In genomic region chr20:62978559-62978938, GRCh38 we compare ENCODE assay signal across 16 cellular contexts. TPM values are rescaled to one million over a fixed set of nuclear protein-coding genes. Genes with fewer than 3 reads are reported as not detected.
DNase-seq lines count a peak whose midpoint lies in the region; ATAC-seq and TF ChIP-seq lines count a peak whose summit lies in the region.
"Had no signal": no experiment of that assay in that cellular context is flagged by ENCODE, and none has a peak within 500 bp of the region (broad histone marks: within the 10 kb centered on the region; RNA-seq: fewer than 3 reads in every experiment).

No MANE protein-coding gene starts in this region.

- no peaks in the 10 kb centered on the region for H3K79me2 ChIP-seq in Loucy (ENCODE audit: insufficient read depth, low read length)
- H3K79me2 ChIP-seq: hepatocyte had no signal

- peak overlapping the region; percentile 72 for H3K9ac ChIP-seq in Loucy (ENCODE audit: low read depth, low read length, poor library complexity, severe bottlenecking)

- no peak for TF ChIP-seq POLR2A in heart left ventricle (IDR thresholded peaks at IDR 0.05)

- no peaks in the 10 kb centered on the region for H3K9me2 ChIP-seq in Loucy (replicated peaks; ENCODE audit: low read depth, low read length)

- peak overlapping the region; percentile 89 for H3K4me2 ChIP-seq in Loucy (ENCODE audit: low read depth, low read length, poor library complexity, severe bottlenecking)
- H3K4me2 ChIP-seq: hepatocyte had no signal

- DNase-seq in left ventricle myocardium superior (no peak), heart left ventricle (no peak), activated B cell treated with CpG ODN at 0.5 μM for 24 hours (no peak), anterior cingulate cortex (lab: John Stamatoyannopoulos, UW) (no peak), osteocyte (ENCODE audit: extremely low spot score, unreplicated experiment) (no peak), medulla oblongata (ENCODE audit: extremely low spot score) (no peak)
- DNase-seq: activated T-cell treated with anti-CD3 and anti-CD28 coated beads, Interleukin-2, amount 50 U/mL, for 1 hour; caudate nucleus; kidney; NCI-H1048; NCI-H748 treated with DMSO at 0.1 percent for 48 hours had no signal

- H3K4me1 Mint-ChIP-seq in activated B cell treated with CpG ODN at 0.5 μM for 24 hours: peaks cover 51% of the 10 kb centered on the region
- H3K4me1 Mint-ChIP-seq in stimulated activated memory B cell treated with anti-CD40 and anti-IgM and Interleukin-4, amounts not matched to agents 10 μg/mL and 1 μg/mL and 100 μg/mL, for 72 hours: peaks cover 48% of the 10 kb centered on the region
- no peaks in the 10 kb centered on the region for H3K4me1 Mint-ChIP-seq in osteocyte (ENCODE audit: unreplicated experiment)

- no peaks in the 10 kb centered on the region for H4K20me1 ChIP-seq in Loucy (ENCODE audit: insufficient read depth, low read length, poor library complexity, severe bottlenecking)

- H3K27ac Mint-ChIP-seq in activated B cell treated with CpG ODN at 0.5 μM for 24 hours: peak overlapping the region; percentile 56
- peak overlapping the region; percentile 91 for H3K27ac Mint-ChIP-seq in stimulated activated memory B cell treated with anti-CD40 and anti-IgM and Interleukin-4, amounts not matched to agents 10 μg/mL and 1 μg/mL and 100 μg/mL, for 72 hours
- H3K27ac Mint-ChIP-seq in osteocyte (ENCODE audit: unreplicated experiment): no peak overlapping the region

- no peak overlapping the region for H3K27ac ChIP-seq in heart left ventricle
- H3K27ac ChIP-seq: hepatocyte, suprapubic skin had no signal

- POLR2A ChIA-PET in activated B cell treated with CpG ODN at 0.5 μM for 24 hours (lab: Charles Lee): interaction anchor here (1.3 to 2.2 kb wide), 4 partner anchors 25 to 117 kb away, joined by 5 to 23 read pairs (median 8); partner anchors contain the start of genes GID8 and TCFL5

- intact Hi-C loops in left ventricle myocardium superior (cut with micrococcal nuclease): no loop called here
- intact Hi-C loops in heart left ventricle (cut with DNase I): no loop called here
- intact Hi-C loops in activated B cell treated with CpG ODN at 0.5 μM for 24 hours (cut with micrococcal nuclease): loop anchor here (5.0 kb wide), 1 partner anchor 676 kb away; the partner anchor contains the start of gene ADRM1

- peak; percentile 16 for ATAC-seq in left ventricle myocardium superior
- no peak for ATAC-seq in heart left ventricle
- no peak for ATAC-seq in activated B cell treated with CpG ODN at 0.5 μM for 24 hours (ENCODE audit: low read depth)
- peak; percentile 31 for ATAC-seq in stimulated activated memory B cell treated with anti-CD40 and anti-IgM and Interleukin-4, amounts not matched to agents 10 μg/mL and 1 μg/mL and 100 μg/mL, for 72 hours

- no peak overlapping the region for H3K4me3 ChIP-seq in heart left ventricle
- H3K4me3 ChIP-seq in Loucy (ENCODE audit: low read length, poor library complexity, severe bottlenecking): no peak overlapping the region
- H3K4me3 ChIP-seq: hepatocyte, suprapubic skin had no signal

- H3K4me1 ChIP-seq in heart left ventricle (no peaks in the 10 kb centered on the region), Loucy (ENCODE audit: insufficient read depth, low read length, poor library complexity, severe bottlenecking) (peaks cover 59% of the 10 kb centered on the region)

- CTCF ChIA-PET in activated B cell treated with CpG ODN at 0.5 μM for 24 hours (lab: Charles Lee): interaction anchor here (0.8 to 2.5 kb wide), 4 partner anchors 29 to 77 kb away, joined by 3 to 11 read pairs (median 4); partner anchors contain the start of gene BHLHE23

- H3K36me3 ChIP-seq in heart left ventricle (no peaks in the 10 kb centered on the region), Loucy (ENCODE audit: insufficient read depth, low read length) (no peaks in the 10 kb centered on the region)
- H3K36me3 ChIP-seq: suprapubic skin had no signal

- H3K9me3 Mint-ChIP-seq in activated B cell treated with CpG ODN at 0.5 μM for 24 hours (no peaks in the 10 kb centered on the region), osteocyte (ENCODE audit: unreplicated experiment) (no peaks in the 10 kb centered on the region)
- no peaks in the 10 kb centered on the region for H3K9me3 Mint-ChIP-seq in stimulated activated memory B cell treated with anti-CD40 and anti-IgM and Interleukin-4, amounts not matched to agents 10 μg/mL and 1 μg/mL and 100 μg/mL, for 72 hours

- WGBS in heart left ventricle, 4 donors: 59 to 71% (median 59%) methylated on average over 13 of the region's 13 CpGs; no CpG with 5 or more reads in 1 of the 4 donors

- H3K9me3 ChIP-seq in heart left ventricle (no peaks in the 10 kb centered on the region), Loucy (ENCODE audit: insufficient read depth, low read depth, low read length) (no peaks in the 10 kb centered on the region)
- H3K9me3 ChIP-seq: suprapubic skin had no signal

- H3K36me3 Mint-ChIP-seq in activated B cell treated with CpG ODN at 0.5 μM for 24 hours (ENCODE audit: low read depth) (no peaks in the 10 kb centered on the region), osteocyte (ENCODE audit: unreplicated experiment) (no peaks in the 10 kb centered on the region)
- no peaks in the 10 kb centered on the region for H3K36me3 Mint-ChIP-seq in stimulated activated memory B cell treated with anti-CD40 and anti-IgM and Interleukin-4, amounts not matched to agents 10 μg/mL and 1 μg/mL and 100 μg/mL, for 72 hours

- TF ChIP-seq CTCF in heart left ventricle (IDR thresholded peaks at IDR 0.05): no peak
- TF ChIP-seq CTCF in Loucy (conservative IDR thresholded peaks at IDR 0.05; ENCODE audit: low read length): no peak
- no peak for TF ChIP-seq CTCF in activated B cell treated with CpG ODN at 0.5 μM for 24 hours (IDR thresholded peaks at IDR 0.05)
- no peak for TF ChIP-seq CTCF in osteocyte (IDR thresholded peaks at IDR 0.05)

- H2AFZ ChIP-seq in Loucy (ENCODE audit: low read length): no peak overlapping the region
- H2AFZ ChIP-seq: hepatocyte had no signal

- peaks cover 32 to 98% (median 60%) of the 10 kb centered on the region in 9 donors for H3K27me3 ChIP-seq in heart left ventricle
- H3K27me3 ChIP-seq in Loucy (ENCODE audit: insufficient read depth, low read length, poor library complexity, severe bottlenecking): no peaks in the 10 kb centered on the region

- H3K4me3 Mint-ChIP-seq in activated B cell treated with CpG ODN at 0.5 μM for 24 hours: peak overlapping the region; percentile 67
- peak overlapping the region; percentile 71 for H3K4me3 Mint-ChIP-seq in stimulated activated memory B cell treated with anti-CD40 and anti-IgM and Interleukin-4, amounts not matched to agents 10 μg/mL and 1 μg/mL and 100 μg/mL, for 72 hours
- no peak overlapping the region for H3K4me3 Mint-ChIP-seq in osteocyte (ENCODE audit: unreplicated experiment)

- H3K27me3 Mint-ChIP-seq in activated B cell treated with CpG ODN at 0.5 μM for 24 hours: peaks cover 27% of the 10 kb centered on the region
- peaks cover 78% of the 10 kb centered on the region for H3K27me3 Mint-ChIP-seq in stimulated activated memory B cell treated with anti-CD40 and anti-IgM and Interleukin-4, amounts not matched to agents 10 μg/mL and 1 μg/mL and 100 μg/mL, for 72 hours
- H3K27me3 Mint-ChIP-seq in osteocyte (ENCODE audit: unreplicated experiment): peaks cover 47% of the 10 kb centered on the region

- no peaks in the 10 kb centered on the region for H3F3A ChIP-seq in Loucy (ENCODE audit: low read depth)

RNA-seq across cellular contexts. Expression of gene SLC17A9, which starts 26.0 kb away (rescaled TPM):
- 1.5 TPM for total RNA-seq in left ventricle myocardium superior
- total RNA-seq in heart left ventricle: 1 to 10 TPM in 3 of 9 donors, under 1 TPM in 6; 0.16 to 6.6 (median 0.67) TPM
- 1 to 10 TPM; 1.7 to 2.6 TPM for polyA plus RNA-seq in heart left ventricle
- 45.0 and 47.6 TPM in 2 replicates for total RNA-seq in activated B cell treated with CpG ODN at 0.5 μM for 24 hours
- total RNA-seq in osteocyte: not detected in 2 replicates

RNA-seq across cellular contexts. Expression of gene BHLHE23, which starts 28.2 kb away (rescaled TPM):
- total RNA-seq in left ventricle myocardium superior (not detected), heart left ventricle (not detected), activated B cell treated with CpG ODN at 0.5 μM for 24 hours (not detected in 2 replicates), osteocyte (not detected in 2 replicates)
- polyA plus RNA-seq in heart left ventricle: not detected
- total RNA-seq: hepatocyte, kidney, suprapubic skin had no signal
- polyA plus RNA-seq: AG04450, hepatocyte had no signal

RNA-seq across cellular contexts. Expression of gene GID8, which starts 40.6 kb away (rescaled TPM):
- 16.1 TPM for total RNA-seq in left ventricle myocardium superior
- 10 to 100 TPM; 14.7 to 22.2 (median 16.3) TPM for total RNA-seq in heart left ventricle
- polyA plus RNA-seq in heart left ventricle: 10 to 100 TPM in 1 of 2 donors, 1 to 10 TPM in 1; 6.2 to 15.8 TPM
- total RNA-seq in activated B cell treated with CpG ODN at 0.5 μM for 24 hours: 40.9 and 43.1 TPM in 2 replicates
- 33.5 and 35.8 TPM in 2 replicates for total RNA-seq in osteocyte

RNA-seq across cellular contexts. Expression of gene DIDO1, which starts 52.2 kb away (rescaled TPM):
- total RNA-seq in left ventricle myocardium superior (38.3 TPM), heart left ventricle (10 to 100 TPM; 27.5 to 46.2 (median 38.9) TPM), activated B cell treated with CpG ODN at 0.5 μM for 24 hours (79.2 and 89.1 TPM in 2 replicates), osteocyte (53.6 and 54.7 TPM in 2 replicates)
- polyA plus RNA-seq in heart left ventricle: 10 to 100 TPM; 16.5 to 20.1 TPM

Comparison
In these comparisons a context has a peak if more than half of its experiments do, and no peak if none do; other contexts are left out.
1. ATAC-seq: peak in left ventricle myocardium superior (single experiment) and stimulated activated memory B cell treated with anti-CD40 and anti-IgM and Interleukin-4, amounts not matched to agents 10 μg/mL and 1 μg/mL and 100 μg/mL, for 72 hours (single experiment); none in heart left ventricle (0 of 4) and activated B cell treated with CpG ODN at 0.5 μM for 24 hours (single experiment).